In the genomic region with DNA sequence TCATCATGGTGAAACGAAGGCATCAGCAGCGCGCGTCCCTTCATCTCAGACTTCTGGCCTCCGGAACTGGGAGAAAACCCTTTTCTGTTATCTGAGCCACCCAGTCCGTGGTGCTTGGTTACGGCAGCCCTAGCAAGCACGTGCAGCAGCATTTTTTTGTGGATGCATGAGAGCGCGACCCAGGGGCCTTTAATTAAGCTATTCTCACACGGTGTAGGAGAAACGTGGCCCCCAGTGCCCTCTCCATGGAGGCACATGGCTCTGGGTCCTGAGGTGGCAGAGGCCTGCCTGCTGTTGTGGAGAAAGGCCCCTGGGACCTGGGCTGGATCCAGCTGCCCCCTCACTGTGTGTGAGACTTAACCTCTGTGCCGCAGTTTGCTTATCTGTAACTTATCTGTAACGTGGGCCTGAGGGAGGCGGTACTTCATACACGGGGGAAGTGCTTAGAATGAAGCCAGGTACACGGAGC, we compare ENCODE assay signal across 21 cellular contexts. TPM values are rescaled to one million over a fixed set of nuclear protein-coding genes. Genes with fewer than 3 reads are reported as not detected.
A peak's percentile ranks its signal among the peaks of the same experiment; 100 is the strongest.
DNase-seq lines count a peak whose midpoint lies in the region; ATAC-seq and TF ChIP-seq lines count a peak whose summit lies in the region.
"Had no signal": no experiment of that assay in that cellular context is flagged by ENCODE, and none has a peak within 500 bp of the region (broad histone marks: within the 10 kb centered on the region; RNA-seq: fewer than 3 reads in every experiment).

No MANE protein-coding gene starts in this region.

- H3K36me3 Mint-ChIP-seq in endothelial cell (ENCODE audit: low read depth, unreplicated experiment): peaks cover 10% of the 10 kb centered on the region

- peak overlapping the region; percentile 94 for H3K27ac Mint-ChIP-seq in endothelial cell (ENCODE audit: unreplicated experiment)
- H3K27ac Mint-ChIP-seq: endodermal cell, nephron, T-helper 17 cell had no signal

- H3K27me3 Mint-ChIP-seq in endothelial cell (ENCODE audit: unreplicated experiment): peaks cover 8% of the 10 kb centered on the region

- CTCF ChIA-PET in OCI-LY7 (lab: Charles Lee; ENCODE audit: unreplicated experiment): no interaction called here

- H3K4me2 ChIP-seq in DOHH2 (ENCODE audit: low read length) (peak overlapping the region; percentile 45; the same call in 1 of the 2 replicates), OCI-LY7 (ENCODE audit: low read length) (peak overlapping the region; percentile 60; the same call in 1 of the 2 replicates)

- H3K27ac ChIP-seq in DOHH2 (ENCODE audit: low read depth, low read length) (no peak overlapping the region), OCI-LY7 (ENCODE audit: low read depth, low read length, poor library complexity, severe bottlenecking) (no peak overlapping the region), psoas muscle (peak overlapping the region; percentile 66)
- H3K27ac ChIP-seq: upper lobe of right lung had no signal

- no peaks in the 10 kb centered on the region for H3K9me3 ChIP-seq in DOHH2 (ENCODE audit: control insufficient read depth, insufficient read depth, low read length)
- no peaks in the 10 kb centered on the region for H3K9me3 ChIP-seq in OCI-LY7 (ENCODE audit: low read length)
- no peaks in the 10 kb centered on the region for H3K9me3 ChIP-seq in psoas muscle
- H3K9me3 ChIP-seq: upper lobe of right lung had no signal

- intact Hi-C loops in OCI-LY7 (cut with micrococcal nuclease; ENCODE audit: unreplicated experiment) (no loop called here), psoas muscle (cut with DNase I) (no loop called here)

- no peak for DNase-seq in OCI-LY7 (ENCODE audit: low spot score)
- no peak for DNase-seq in endothelial cell (ENCODE audit: low spot score)
- no peak for DNase-seq in psoas muscle
- DNase-seq in activated effector memory CD4-positive, alpha-beta T cell treated with Interleukin-2 at 50 U/mL for 16 hours: no peak
- DNase-seq in amniotic stem cell (lab: John Stamatoyannopoulos, UW): no peak
- DNase-seq in NCI-H2227 treated with DMSO at 0.1 percent for 48 hours (lab: John Stamatoyannopoulos, UW): no peak
- DNase-seq: activated gamma-delta T cell; cerebellar nuclear complex; DND-41; endodermal cell; IMR-90; islet precursor cell; NCI-H1694 treated with DMSO at 0.1 percent for 48 hours; NCI-H345; SHP77 treated with DMSO at 0.1 percent for 48 hours; stimulated activated naive CD4-positive, alpha-beta T cell; T-helper 17 cell had no signal

- H4K20me1 ChIP-seq in DOHH2 (ENCODE audit: control insufficient read depth, insufficient read depth, low read depth, low read length) (no peaks in the 10 kb centered on the region), OCI-LY7 (ENCODE audit: insufficient read depth, low read length) (no peaks in the 10 kb centered on the region)

- POLR2A ChIA-PET in OCI-LY7 (lab: Charles Lee): no interaction called here

- TF ChIP-seq CTCF in DOHH2 (IDR thresholded peaks at IDR 0.05; ENCODE audit: low read depth, low read length, poor library complexity, severe bottlenecking) (no peak), OCI-LY7 (conservative IDR thresholded peaks at IDR 0.05; ENCODE audit: low read length) (no peak), endothelial cell (IDR thresholded peaks at IDR 0.05; ENCODE audit: unreplicated experiment) (no peak), psoas muscle (IDR thresholded peaks at IDR 0.05) (no peak)

- peak; percentile 2 to 47 (median 26) for ATAC-seq in psoas muscle
- ATAC-seq in GM21619 (IDR thresholded peaks at IDR 0.05; ENCODE audit: unreplicated experiment): no peak
- ATAC-seq: T-helper 17 cell had no signal

- H3K79me2 ChIP-seq in DOHH2 (ENCODE audit: control insufficient read depth, low read length) (no peaks in the 10 kb centered on the region), OCI-LY7 (ENCODE audit: insufficient read depth, low read depth, low read length) (no peaks in the 10 kb centered on the region)

- H3K4me3 Mint-ChIP-seq in endothelial cell (ENCODE audit: unreplicated experiment): no peak overlapping the region
- H3K4me3 Mint-ChIP-seq: endodermal cell, nephron, T-helper 17 cell had no signal

- H3K4me3 ChIP-seq in DOHH2 (ENCODE audit: low read length) (no peak overlapping the region), OCI-LY7 (ENCODE audit: low read depth, low read length, poor library complexity, severe bottlenecking) (no peak overlapping the region), psoas muscle (no peak overlapping the region)
- H3K4me3 ChIP-seq: upper lobe of right lung had no signal

- no peaks in the 10 kb centered on the region for H3F3A ChIP-seq in DOHH2 (ENCODE audit: control insufficient read depth, insufficient read depth)

- H3K9me3 Mint-ChIP-seq in endothelial cell (ENCODE audit: unreplicated experiment): no peaks in the 10 kb centered on the region

- peaks cover 14% of the 10 kb centered on the region for H3K4me1 ChIP-seq in DOHH2 (ENCODE audit: control insufficient read depth, low read length)
- peaks cover 14% of the 10 kb centered on the region for H3K4me1 ChIP-seq in OCI-LY7 (ENCODE audit: insufficient read depth, low read length, poor library complexity, severe bottlenecking)
- peaks cover 7% of the 10 kb centered on the region for H3K4me1 ChIP-seq in psoas muscle
- H3K4me1 ChIP-seq: upper lobe of right lung had no signal

- no peaks in the 10 kb centered on the region for H3K9me2 ChIP-seq in DOHH2 (replicated peaks; ENCODE audit: control insufficient read depth, low read length)
- no peaks in the 10 kb centered on the region for H3K9me2 ChIP-seq in OCI-LY7 (ENCODE audit: insufficient read depth, low read length)

- peaks cover 4% of the 10 kb centered on the region for H3K4me1 Mint-ChIP-seq in endothelial cell (ENCODE audit: unreplicated experiment)
- H3K4me1 Mint-ChIP-seq: endodermal cell, nephron had no signal

- no peak overlapping the region for H2AFZ ChIP-seq in OCI-LY7 (ENCODE audit: low read length)

- H3K27me3 ChIP-seq in DOHH2 (ENCODE audit: control insufficient read depth, low read length) (no peaks in the 10 kb centered on the region), psoas muscle (ENCODE audit: insufficient read depth in 3 of 3, low read length in 2 of 3) (no peaks in the 10 kb centered on the region)
- H3K27me3 ChIP-seq: upper lobe of right lung had no signal

- no TSS peak for BruUV-seq in OCI-LY7 (replicated peaks; lab: Mats Ljungman, UMichigan)

- 44 to 82% (median 54%) methylated on average over 17 of the region's 17 CpGs for WGBS in psoas muscle, 3 donors

- H3K36me3 ChIP-seq in DOHH2 (ENCODE audit: control insufficient read depth, low read length): no peaks in the 10 kb centered on the region
- H3K36me3 ChIP-seq in OCI-LY7 (ENCODE audit: insufficient read depth, low read length): no peaks in the 10 kb centered on the region; the same call in 1 of the 2 replicates
- no peaks in the 10 kb centered on the region for H3K36me3 ChIP-seq in psoas muscle (ENCODE audit: insufficient read depth in 1 of 2, low read depth in 1 of 2)
- H3K36me3 ChIP-seq: upper lobe of right lung had no signal

RNA-seq across cellular contexts. Expression of gene CLCN4, which starts 9.5 kb away (rescaled TPM):
- total RNA-seq in OCI-LY7 (2014; rRNA removed; shearing (Covaris generic)): 7.8 and 11.1 TPM in 2 replicates
- total RNA-seq in OCI-LY7 (2022) (9.7 and 10.2 TPM in 2 replicates), endothelial cell (ENCODE audit: unreplicated experiment) (23.1 TPM), psoas muscle (10 to 100 TPM; 48.7 to 75.9 (median 74.4) TPM)
- polyA plus RNA-seq in psoas muscle: 10 to 100 TPM in 2 of 3 donors, 1 to 10 TPM in 1; 4.1 to 53.8 (median 19.9) TPM
